Comparison of ENCODE assay signal across 20 cellular contexts in genomic region chr17:61387011-61387410, GRCh38.
"Had no signal": no experiment of that assay in that cellular context is flagged by ENCODE, and none has a peak within 500 bp of the region (broad histone marks: within the 10 kb centered on the region; RNA-seq: fewer than 3 reads in every experiment).

No MANE protein-coding gene starts in this region.

- H3K36me3 ChIP-seq: gastrocnemius medialis, sigmoid colon, upper lobe of left lung, vagina had no signal

- H3K4me1 ChIP-seq: parathyroid adenoma had no signal

- H3K27me3 ChIP-seq: dorsolateral prefrontal cortex, gastrocnemius medialis, tibial nerve, upper lobe of left lung, vagina had no signal

- ATAC-seq: gastrocnemius medialis; left cardiac atrium; left ventricle myocardium superior; natural killer cell; stimulated activated effector memory CD8-positive, alpha-beta T cell treated with anti-CD3 and anti-CD28 coated beads, Interleukin-12 subunit alpha, Interleukin-12 subunit beta, amount 100 ng/mL, for 72 hours had no signal

- H3K4me3 ChIP-seq: dorsolateral prefrontal cortex, gastrocnemius medialis, lung, sigmoid colon, thoracic aorta, tibial nerve, upper lobe of left lung, vagina had no signal

- H3K79me2 ChIP-seq: parathyroid adenoma had no signal

- H2AFZ ChIP-seq: parathyroid adenoma had no signal

- H3K9me3 ChIP-seq: gastrocnemius medialis, neutrophil, sigmoid colon, thoracic aorta, tibial nerve, upper lobe of left lung, vagina had no signal

- DNase-seq: dorsolateral prefrontal cortex; effector CD4-positive, alpha-beta T cell; foreskin fibroblast; gastrocnemius medialis; head of caudate nucleus; left cardiac atrium; left ventricle myocardium superior; natural killer cell; sigmoid colon; stimulated activated CD4-positive, alpha-beta T cell treated with anti-CD3 and anti-CD28 coated beads, Interleukin-2, amount 100 ng/mL, for 24 hours; stimulated activated CD4-positive, alpha-beta T cell treated with anti-CD3 and anti-CD28 coated beads, Interleukin-4, amount 100 ng/mL, for 24 hours; stimulated activated naive CD4-positive, alpha-beta T cell treated with Interleukin-2 at 50 U/mL for 16 hours; upper lobe of left lung had no signal

- H3K27ac ChIP-seq: dorsolateral prefrontal cortex, gastrocnemius medialis, neutrophil, parathyroid adenoma, sigmoid colon, thoracic aorta, tibial nerve, upper lobe of left lung, vagina had no signal
